ENCODE assay signal across 8 cellular contexts in genomic region chr4:101346562-101347266, GRCh38. TPM values are rescaled to one million over a fixed set of nuclear protein-coding genes. Genes with fewer than 3 reads are reported as not detected.
DNase-seq lines count a peak whose midpoint lies in the region; ATAC-seq and TF ChIP-seq lines count a peak whose summit lies in the region.

No MANE protein-coding gene starts in this region.

- intact Hi-C loops in activated CD4-positive, alpha-beta T cell treated with anti-CD3 and anti-CD28 coated beads for 36 hours (cut with DNase I, micrococcal nuclease), result loop anchor here (1.0 to 5.0 kb wide), 19 partner anchors 18 to 1784 kb away; partner anchors contain the start of genes H2AZ1 (in 1 of the 2), NFKB1 (in 1 of the 2), SLC39A8 (in 1 of the 2) and TRMT10A (in 1 of the 2)
- intact Hi-C loops in dendritic cell treated with granulocyte-macrophage colony-stimulating factor and Interleukin-4, amounts not matched to agents 40 ng/mL and 50 ng/mL, for 4 days (cut with micrococcal nuclease), result loop anchor here (5.0 to 10.0 kb wide), 6 partner anchors 69 to 1782 kb away; partner anchors contain the start of genes BANK1 and TRMT10A
- intact Hi-C loops in lower leg skin (cut with DNase I; ENCODE audit: low total_unique reads), result no loop called here

- TF ChIP-seq POLR2A in lower leg skin (IDR thresholded peaks at IDR 0.05), result no peak

- H3K4me1 Mint-ChIP-seq in HFFc6 (ENCODE audit: low read depth), result peaks cover 56% of the 10 kb centered on the region
- H3K4me1 Mint-ChIP-seq in activated CD4-positive, alpha-beta T cell treated with anti-CD3 and anti-CD28 coated beads for 36 hours, result peaks cover 32% of the 10 kb centered on the region
- peaks cover 48% of the 10 kb centered on the region for H3K4me1 Mint-ChIP-seq in dendritic cell treated with granulocyte-macrophage colony-stimulating factor and Interleukin-4, amounts not matched to agents 40 ng/mL and 50 ng/mL, for 4 days (ENCODE audit: low read depth)

- peak overlapping the region; percentile 95 for H3K4me3 Mint-ChIP-seq in HFFc6
- H3K4me3 Mint-ChIP-seq in activated CD4-positive, alpha-beta T cell treated with anti-CD3 and anti-CD28 coated beads for 36 hours, result peak overlapping the region; percentile 90
- peak overlapping the region; percentile 86 for H3K4me3 Mint-ChIP-seq in dendritic cell treated with granulocyte-macrophage colony-stimulating factor and Interleukin-4, amounts not matched to agents 40 ng/mL and 50 ng/mL, for 4 days

- WGBS in lower leg skin, 2 donors, result 0% methylated on average over 57 to 61 of the region's 80 CpGs

- H3K4me3 ChIP-seq in lower leg skin (ENCODE audit: low read depth, poor library complexity, severe bottlenecking), result peak overlapping the region; percentile 78

- DNase-seq in GM13976 (ENCODE audit: low spot score) (peak; percentile 51), HFFc6 (peak; percentile 63), NCI-H1092 (lab: John Stamatoyannopoulos, UW) (peak; percentile 33), lower leg skin (ENCODE audit: low spot score in 2 of 2) (peak; percentile 54 to 89), SHP77 treated with DMSO at 0.1 percent for 48 hours (lab: John Stamatoyannopoulos, UW) (no peak)
- peak; percentile 73 for DNase-seq in activated CD4-positive, alpha-beta T cell treated with anti-CD3 and anti-CD28 coated beads for 36 hours
- peak; percentile 19 to 36 for DNase-seq in stimulated activated CD4-positive, alpha-beta T cell treated with anti-CD3 and anti-CD28 coated beads, Interleukin-4, amount 100 ng/mL, for 48 hours (ENCODE audit: low read depth in 2 of 2)

- H3K27me3 Mint-ChIP-seq in HFFc6 (ENCODE audit: insufficient read depth), result peaks cover 5% of the 10 kb centered on the region
- peaks cover 22% of the 10 kb centered on the region for H3K27me3 Mint-ChIP-seq in activated CD4-positive, alpha-beta T cell treated with anti-CD3 and anti-CD28 coated beads for 36 hours
- H3K27me3 Mint-ChIP-seq in dendritic cell treated with granulocyte-macrophage colony-stimulating factor and Interleukin-4, amounts not matched to agents 40 ng/mL and 50 ng/mL, for 4 days, result peaks cover 8% of the 10 kb centered on the region

- ATAC-seq in activated CD4-positive, alpha-beta T cell treated with anti-CD3 and anti-CD28 coated beads for 36 hours, result peak; percentile 7

- POLR2A ChIA-PET in activated CD4-positive, alpha-beta T cell treated with anti-CD3 and anti-CD28 coated beads for 36 hours (lab: Charles Lee), result interaction anchor here (0.6 kb wide), 1 partner anchor 125 kb away, joined by 3 read pairs; no protein-coding TSS in a partner anchor

- CTCF ChIA-PET in activated CD4-positive, alpha-beta T cell treated with anti-CD3 and anti-CD28 coated beads for 36 hours (lab: Charles Lee), result no interaction called here

- TF ChIP-seq CTCF in GM13976 (IDR thresholded peaks at IDR 0.05; ENCODE audit: borderline replicate concordance, control extremely low read depth, extremely low read depth, insufficient read depth, missing control alignments), result no peak
- TF ChIP-seq CTCF in HFFc6 (IDR thresholded peaks at IDR 0.05), result no peak
- TF ChIP-seq CTCF in lower leg skin (IDR thresholded peaks at IDR 0.05), result no peak

- H3K36me3 Mint-ChIP-seq in HFFc6 (ENCODE audit: low read depth), result no peaks in the 10 kb centered on the region
- no peaks in the 10 kb centered on the region for H3K36me3 Mint-ChIP-seq in activated CD4-positive, alpha-beta T cell treated with anti-CD3 and anti-CD28 coated beads for 36 hours (ENCODE audit: low read depth)
- H3K36me3 Mint-ChIP-seq in dendritic cell treated with granulocyte-macrophage colony-stimulating factor and Interleukin-4, amounts not matched to agents 40 ng/mL and 50 ng/mL, for 4 days (ENCODE audit: low read depth), result peaks cover 23% of the 10 kb centered on the region

- H3K9me3 Mint-ChIP-seq in HFFc6, result no peaks in the 10 kb centered on the region
- no peaks in the 10 kb centered on the region for H3K9me3 Mint-ChIP-seq in activated CD4-positive, alpha-beta T cell treated with anti-CD3 and anti-CD28 coated beads for 36 hours (ENCODE audit: low read depth)
- H3K9me3 Mint-ChIP-seq in dendritic cell treated with granulocyte-macrophage colony-stimulating factor and Interleukin-4, amounts not matched to agents 40 ng/mL and 50 ng/mL, for 4 days, result no peaks in the 10 kb centered on the region

- in situ Hi-C loops in GM13976 (cut with MboI; ENCODE audit: low sequenced_read_pairs, unreplicated experiment), result no loop called here

- H3K27ac Mint-ChIP-seq in HFFc6, result peak overlapping the region; percentile 85
- H3K27ac Mint-ChIP-seq in activated CD4-positive, alpha-beta T cell treated with anti-CD3 and anti-CD28 coated beads for 36 hours, result peak overlapping the region; percentile 79
- peak overlapping the region; percentile 94 for H3K27ac Mint-ChIP-seq in dendritic cell treated with granulocyte-macrophage colony-stimulating factor and Interleukin-4, amounts not matched to agents 40 ng/mL and 50 ng/mL, for 4 days

RNA-seq across cellular contexts. Expression of gene PPP3CA, which starts 0.6 kb away (rescaled TPM):
- total RNA-seq in HFFc6 (2021; fragmentation: NEBNext Ultra II Directional; extraction: Animal tissue kit (Norgen Biotek cat#: 25700)), result 10 to 100 TPM; 45.9 to 59.6 (median 55.0) TPM
- 1 to 10 TPM; 7.6 to 8.3 TPM for total RNA-seq in activated CD4-positive, alpha-beta T cell treated with anti-CD3 and anti-CD28 coated beads for 36 hours
- total RNA-seq in lower leg skin, result 10 to 100 TPM; 38.5 to 46.7 (median 40.6) TPM

Comparison
In these comparisons a context has a peak if more than half of its experiments do, and no peak if none do; other contexts are left out.
1. RNA of gene PPP3CA, which starts 0.6 kb away (total RNA-seq): 45.9 to 59.6 TPM in HFFc6 and 38.5 to 46.7 TPM in lower leg skin; 7.6 to 8.3 TPM in activated CD4-positive, alpha-beta T cell treated with anti-CD3 and anti-CD28 coated beads for 36 hours; every median in the first group is over 4 times any median in the second.
2. Peak in every context shown above with its lines, with median percentiles within 50 percentile points of each other: H3K27ac Mint-ChIP-seq and H3K4me3 Mint-ChIP-seq.